21 cellular contexts compared by ENCODE assay signal in genomic region chr4:116385583-116385982, GRCh38.
DNase-seq lines count a peak whose midpoint lies in the region; ATAC-seq lines count a peak whose summit lies in the region.
"Had no signal": no experiment of that assay in that cellular context is flagged by ENCODE, and none has a peak within 500 bp of the region (broad histone marks: within the 10 kb centered on the region; RNA-seq: fewer than 3 reads in every experiment).

No MANE protein-coding gene starts in this region.

- DNase-seq in OCI-M1 (lab: John Stamatoyannopoulos, UW) (peak; percentile 89), amniotic epithelial cell (ENCODE audit: low read depth) (peak; percentile 15), NCI-H1105 treated with DMSO at 0.1 percent for 48 hours (lab: John Stamatoyannopoulos, UW) (no peak)
- DNase-seq: 8988T; ACHN; BE2C; C1 segment of cervical spinal cord; CD4-positive, alpha-beta memory T cell; CD4-positive, CD25-positive, alpha-beta regulatory T cell; CD8-positive, alpha-beta memory T cell; COR-L47; DMS 273 treated with DMSO at 0.1 percent for 48 hours; DMS153; DMS53; DMS79; DND-41; EL; GDM1 had no signal

- no peak for ATAC-seq in GM21515 (IDR thresholded peaks at IDR 0.05; ENCODE audit: unreplicated experiment)
- ATAC-seq in HG03135 (IDR thresholded peaks at IDR 0.05; ENCODE audit: unreplicated experiment), result no peak
- ATAC-seq: GM12878 had no signal
